In the genomic region with DNA sequence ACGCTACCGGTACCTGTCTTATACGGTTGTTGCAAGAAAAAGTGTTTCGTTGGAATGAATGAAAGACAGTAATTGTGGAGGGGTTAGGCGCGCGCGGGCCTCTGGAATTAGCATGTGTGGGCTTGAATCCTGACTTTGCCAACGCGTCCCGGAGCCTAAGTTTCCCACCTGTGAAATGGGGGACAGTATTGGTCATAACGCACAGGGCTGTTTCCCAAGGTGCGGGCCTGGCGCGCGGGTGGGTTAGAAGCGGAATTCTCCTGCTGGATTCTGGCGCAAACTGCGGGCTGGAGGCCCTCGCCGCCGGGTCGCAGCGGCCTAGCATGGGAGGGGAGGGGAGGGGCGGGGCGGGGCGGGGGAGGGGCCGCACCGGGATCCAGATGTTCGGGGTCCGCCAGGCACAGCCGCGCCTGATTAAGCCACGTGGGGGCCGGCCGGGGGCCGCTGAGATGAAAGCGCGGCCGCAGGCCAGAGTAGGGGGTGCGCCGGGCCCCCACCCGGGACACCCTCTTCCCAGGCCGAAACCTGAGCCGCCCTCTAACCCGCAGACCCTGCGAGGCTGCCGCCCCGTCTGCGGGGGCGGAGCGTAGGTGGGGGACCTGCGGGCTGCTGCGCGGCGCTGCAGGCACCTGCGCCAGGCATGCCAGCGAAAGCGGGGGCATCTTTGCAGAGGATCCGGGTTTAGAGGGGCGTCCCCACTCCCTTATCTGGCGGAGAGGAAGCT, we compare ENCODE assay signal across 10 cellular contexts. TPM values are rescaled to one million over a fixed set of nuclear protein-coding genes. Genes with fewer than 3 reads are reported as not detected.
DNase-seq lines count a peak whose midpoint lies in the region; ATAC-seq and TF ChIP-seq lines count a peak whose summit lies in the region.
"Had no signal": no experiment of that assay in that cellular context is flagged by ENCODE, and none has a peak within 500 bp of the region (broad histone marks: within the 10 kb centered on the region; RNA-seq: fewer than 3 reads in every experiment).

No MANE protein-coding gene starts in this region.

- POLR2A ChIA-PET in CD8-positive, alpha-beta T cell (lab: Charles Lee) = interaction anchor here (1.5 kb wide), 1 partner anchor 23 kb away, joined by 6 read pairs; a partner anchor contains a TSS
- POLR2A ChIA-PET in naive thymus-derived CD4-positive, alpha-beta T cell (lab: Charles Lee) = interaction anchor here (1.0 to 1.5 kb wide), 2 partner anchors 10 to 23 kb away, joined by 4 to 5 read pairs; a partner anchor contains a TSS

- peak; percentile 43 for ATAC-seq in CD8-positive, alpha-beta T cell
- no peak for ATAC-seq in activated T-helper 17 cell treated with anti-CD3 and anti-CD28 coated beads, Interleukin-2, amount 50 U/mL, for 72 hours (replicated peaks)
- peak; percentile 48 for ATAC-seq in naive thymus-derived CD4-positive, alpha-beta T cell
- ATAC-seq in GM21515 (IDR thresholded peaks at IDR 0.05; ENCODE audit: unreplicated experiment) (no peak), HG03469 (IDR thresholded peaks at IDR 0.05; ENCODE audit: unreplicated experiment) (no peak)

- H3K4me3 Mint-ChIP-seq in CD8-positive, alpha-beta T cell = peak overlapping the region; percentile 79
- H3K4me3 Mint-ChIP-seq in activated T-helper 17 cell treated with anti-CD3 and anti-CD28 coated beads, Interleukin-2, amount 50 U/mL, for 72 hours = peak overlapping the region; percentile 61
- peak overlapping the region in 9 of 10 donors; percentile 74 to 87 (median 80) for H3K4me3 Mint-ChIP-seq in naive thymus-derived CD4-positive, alpha-beta T cell

- peak overlapping the region; percentile 54 for H3K4me3 ChIP-seq in CD8-positive, alpha-beta T cell (ENCODE audit: low read depth, low read length)
- H3K4me3 ChIP-seq in naive thymus-derived CD4-positive, alpha-beta T cell (ENCODE audit: low read length) = peak overlapping the region; percentile 61

- intact Hi-C loops in CD8-positive, alpha-beta T cell (cut with DNase I, micrococcal nuclease) = loop anchor here in 1 of 2 experiments (2.0 kb wide), 1 partner anchor 25 kb away; a partner anchor contains a TSS
- intact Hi-C loops in naive thymus-derived CD4-positive, alpha-beta T cell (cut with micrococcal nuclease) = loop anchor here (1.0 to 5.0 kb wide), 2 partner anchors 25 to 176 kb away; no protein-coding TSS in a partner anchor

- peaks cover 65% of the 10 kb centered on the region for H3K27me3 Mint-ChIP-seq in CD8-positive, alpha-beta T cell (ENCODE audit: low read depth)
- H3K27me3 Mint-ChIP-seq in activated T-helper 17 cell treated with anti-CD3 and anti-CD28 coated beads, Interleukin-2, amount 50 U/mL, for 72 hours = peaks cover 51% of the 10 kb centered on the region
- peaks cover 49 to 81% (median 67%) of the 10 kb centered on the region in 5 donors for H3K27me3 Mint-ChIP-seq in naive thymus-derived CD4-positive, alpha-beta T cell

- no peaks in the 10 kb centered on the region for H3K9me3 ChIP-seq in CD8-positive, alpha-beta T cell (ENCODE audit: low read length)
- no peaks in the 10 kb centered on the region for H3K9me3 ChIP-seq in naive thymus-derived CD4-positive, alpha-beta T cell (ENCODE audit: control insufficient read depth in 2 of 3, low read length in 3 of 3)

- peaks cover 26% of the 10 kb centered on the region for H3K4me1 ChIP-seq in CD8-positive, alpha-beta T cell (ENCODE audit: insufficient read depth, low read length)
- peaks cover 12% of the 10 kb centered on the region in 2 donors for H3K4me1 ChIP-seq in naive thymus-derived CD4-positive, alpha-beta T cell (ENCODE audit: control insufficient read depth in 2 of 2, insufficient read depth in 2 of 2, low read length in 2 of 2)

- no peak overlapping the region for H3K27ac ChIP-seq in CD8-positive, alpha-beta T cell (ENCODE audit: low read depth, low read length)
- no peak overlapping the region for H3K27ac ChIP-seq in naive thymus-derived CD4-positive, alpha-beta T cell (ENCODE audit: low read depth, low read length)

- H3K9me3 Mint-ChIP-seq in CD8-positive, alpha-beta T cell = no peaks in the 10 kb centered on the region
- no peaks in the 10 kb centered on the region for H3K9me3 Mint-ChIP-seq in activated T-helper 17 cell treated with anti-CD3 and anti-CD28 coated beads, Interleukin-2, amount 50 U/mL, for 72 hours
- H3K9me3 Mint-ChIP-seq in naive thymus-derived CD4-positive, alpha-beta T cell = peaks cover 0 to 3% (median 0%) of the 10 kb centered on the region in 11 donors

- no peak for TF ChIP-seq CTCF in CD8-positive, alpha-beta T cell (IDR thresholded peaks at IDR 0.05)

- peaks cover 46% of the 10 kb centered on the region for H3K27me3 ChIP-seq in CD8-positive, alpha-beta T cell (ENCODE audit: insufficient read depth, low read length)
- H3K27me3 ChIP-seq in naive thymus-derived CD4-positive, alpha-beta T cell (ENCODE audit: control insufficient read depth in 2 of 2, insufficient read depth in 2 of 2, low read length in 2 of 2) = peaks cover 4 to 29% of the 10 kb centered on the region in 2 donors

- H3K4me1 Mint-ChIP-seq in CD8-positive, alpha-beta T cell (ENCODE audit: low read depth) = peaks cover 23% of the 10 kb centered on the region
- peaks cover 5% of the 10 kb centered on the region for H3K4me1 Mint-ChIP-seq in activated T-helper 17 cell treated with anti-CD3 and anti-CD28 coated beads, Interleukin-2, amount 50 U/mL, for 72 hours
- peaks cover 6 to 28% (median 20%) of the 10 kb centered on the region in 7 donors for H3K4me1 Mint-ChIP-seq in naive thymus-derived CD4-positive, alpha-beta T cell

- CTCF ChIA-PET in CD8-positive, alpha-beta T cell (lab: Charles Lee) = no interaction called here
- CTCF ChIA-PET in naive thymus-derived CD4-positive, alpha-beta T cell (lab: Charles Lee) = no interaction called here

- no peaks in the 10 kb centered on the region for H3K36me3 ChIP-seq in CD8-positive, alpha-beta T cell (ENCODE audit: insufficient read depth, low read length)
- no peaks in the 10 kb centered on the region for H3K36me3 ChIP-seq in naive thymus-derived CD4-positive, alpha-beta T cell (ENCODE audit: control insufficient read depth in 2 of 3, insufficient read depth in 3 of 3, low read length in 3 of 3)

- H3K27ac Mint-ChIP-seq in CD8-positive, alpha-beta T cell = no peak overlapping the region
- no peak overlapping the region for H3K27ac Mint-ChIP-seq in activated T-helper 17 cell treated with anti-CD3 and anti-CD28 coated beads, Interleukin-2, amount 50 U/mL, for 72 hours
- H3K27ac Mint-ChIP-seq in naive thymus-derived CD4-positive, alpha-beta T cell = peak overlapping the region in 1 of 9 donors; percentile 32
- H3K27ac Mint-ChIP-seq: activated CD4-positive, alpha-beta T cell treated with anti-CD3 and anti-CD28 coated beads for 36 hours had no signal

- no peaks in the 10 kb centered on the region for H3K36me3 Mint-ChIP-seq in CD8-positive, alpha-beta T cell
- no peaks in the 10 kb centered on the region for H3K36me3 Mint-ChIP-seq in activated T-helper 17 cell treated with anti-CD3 and anti-CD28 coated beads, Interleukin-2, amount 50 U/mL, for 72 hours (ENCODE audit: low read depth)
- H3K36me3 Mint-ChIP-seq in naive thymus-derived CD4-positive, alpha-beta T cell = no peaks in the 10 kb centered on the region

- peak in 1 of 7 experiments; percentile 26 for DNase-seq in CD8-positive, alpha-beta T cell
- DNase-seq in ELF-1 (ENCODE audit: low read depth, low spot score) (peak; percentile 46), NCI-H1694 (lab: John Stamatoyannopoulos, UW) (no peak)
- no peak for DNase-seq in naive thymus-derived CD4-positive, alpha-beta T cell
- DNase-seq: activated CD4-positive, alpha-beta T cell treated with anti-CD3 and anti-CD28 coated beads for 36 hours; cerebellar nuclear complex; stimulated activated naive CD4-positive, alpha-beta T cell treated with Interleukin-2 at 50 U/mL for 16 hours had no signal

RNA-seq across cellular contexts. Expression of a gene that starts 1.2 kb away (rescaled TPM):
- not detected for total RNA-seq in CD8-positive, alpha-beta T cell
- total RNA-seq in activated T-helper 17 cell treated with anti-CD3 and anti-CD28 coated beads, Interleukin-2, amount 50 U/mL, for 72 hours = under 1 TPM in 1 of 2 donors, not detected in 1; 0.48 TPM
- total RNA-seq in naive thymus-derived CD4-positive, alpha-beta T cell = under 1 TPM in 2 of 5 experiments, not detected in 3; 0.22 to 0.24 TPM
- under 1 TPM; 0.37 to 0.74 TPM for polyA plus RNA-seq in naive thymus-derived CD4-positive, alpha-beta T cell

RNA-seq across cellular contexts. Expression of a gene that starts 4.9 kb away (rescaled TPM):
- total RNA-seq in CD8-positive, alpha-beta T cell = not detected
- not detected for total RNA-seq in activated T-helper 17 cell treated with anti-CD3 and anti-CD28 coated beads, Interleukin-2, amount 50 U/mL, for 72 hours
- total RNA-seq in naive thymus-derived CD4-positive, alpha-beta T cell = not detected
- polyA plus RNA-seq in naive thymus-derived CD4-positive, alpha-beta T cell = under 1 TPM; 0.28 to 0.49 TPM
- total RNA-seq: activated CD4-positive, alpha-beta T cell treated with anti-CD3 and anti-CD28 coated beads for 36 hours had no signal

RNA-seq across cellular contexts. Expression of a gene that starts 22.9 kb away (rescaled TPM):
- total RNA-seq in CD8-positive, alpha-beta T cell = 10 to 100 TPM; 85.6 to 91.1 TPM
- 10 to 100 TPM; 36.3 to 46.6 TPM for total RNA-seq in activated T-helper 17 cell treated with anti-CD3 and anti-CD28 coated beads, Interleukin-2, amount 50 U/mL, for 72 hours
- 100 to 1,000 TPM in 4 of 5 experiments, 10 to 100 TPM in 1; 83.9 to 152 (median 116) TPM for total RNA-seq in naive thymus-derived CD4-positive, alpha-beta T cell
- polyA plus RNA-seq in naive thymus-derived CD4-positive, alpha-beta T cell = 100 to 1,000 TPM; 164 to 197 TPM

RNA-seq across cellular contexts. Expression of a gene that starts 25.3 kb away (rescaled TPM):
- total RNA-seq in CD8-positive, alpha-beta T cell = 10 to 100 TPM; 21.4 to 26.4 TPM
- 10 to 100 TPM; 10.6 to 11.4 TPM for total RNA-seq in activated T-helper 17 cell treated with anti-CD3 and anti-CD28 coated beads, Interleukin-2, amount 50 U/mL, for 72 hours
- total RNA-seq in naive thymus-derived CD4-positive, alpha-beta T cell = 10 to 100 TPM in 4 of 5 experiments, 1 to 10 TPM in 1; 9.5 to 16.3 (median 12.7) TPM
- polyA plus RNA-seq in naive thymus-derived CD4-positive, alpha-beta T cell = 1 to 10 TPM; 3.7 to 6.1 TPM

RNA-seq across cellular contexts. Expression of a gene that starts 39.8 kb away (rescaled TPM):
- total RNA-seq in CD8-positive, alpha-beta T cell = 1,000 to 10,000 TPM; 2,140 to 2,193 TPM
- 1,000 to 10,000 TPM; 1,569 to 1,681 TPM for total RNA-seq in activated T-helper 17 cell treated with anti-CD3 and anti-CD28 coated beads, Interleukin-2, amount 50 U/mL, for 72 hours
- 1,000 to 10,000 TPM; 1,563 to 2,429 (median 2,196) TPM for total RNA-seq in naive thymus-derived CD4-positive, alpha-beta T cell
- polyA plus RNA-seq in naive thymus-derived CD4-positive, alpha-beta T cell = 1,000 to 10,000 TPM; 2,042 to 2,197 TPM

Comparison
In these comparisons a context has a peak if more than half of its experiments do, and no peak if none do; other contexts are left out.
1. ATAC-seq: peak in CD8-positive, alpha-beta T cell (single experiment) and naive thymus-derived CD4-positive, alpha-beta T cell (single experiment); none in activated T-helper 17 cell treated with anti-CD3 and anti-CD28 coated beads, Interleukin-2, amount 50 U/mL, for 72 hours (single experiment), GM21515 (single experiment) and HG03469 (single experiment).
2. Peak in every context shown above with its lines, with median percentiles within 50 percentile points of each other: H3K4me3 Mint-ChIP-seq.